1 cellular context compared by ENCODE assay signal in the genomic region with DNA sequence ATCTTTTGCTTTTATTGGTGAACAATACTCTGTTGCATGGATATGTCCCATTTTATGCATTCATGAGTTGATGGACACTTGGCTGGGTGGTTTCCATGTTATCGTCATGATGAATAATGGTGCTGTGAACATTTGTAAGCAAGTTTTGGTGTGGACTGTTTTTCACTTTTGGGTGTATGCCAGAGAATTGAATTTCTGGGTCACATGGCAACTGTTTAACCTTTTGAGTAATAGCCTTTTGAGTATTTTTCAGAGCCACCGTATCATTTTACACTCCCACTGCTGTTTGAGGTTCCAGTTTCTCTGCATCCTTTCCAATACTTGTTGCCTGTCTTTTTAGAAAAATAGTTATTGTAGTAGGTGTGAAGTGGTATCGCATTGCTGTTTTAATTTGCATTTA.
TF ChIP-seq lines count a peak whose summit lies in the region.

No MANE protein-coding gene starts in this region.

TF ChIP-seq in HEK293, 187 proteins besides CTCF, POLR2A, EP300 and RAD21 (continued from another document and continues in another):
- TF ChIP-seq ZBTB11 (tag by site-specific recombination; conservative IDR thresholded peaks at IDR 0.05; ENCODE audit: low read depth) (no peak), ZFHX2 (tag by site-specific recombination; conservative IDR thresholded peaks at IDR 0.05) (peak; percentile 49), BCL11B (tag by site-specific recombination; IDR thresholded peaks at IDR 0.05; ENCODE audit: low read depth) (no peak), ZNF335 (tag by site-specific recombination; conservative IDR thresholded peaks at IDR 0.05) (no peak), ZNF600 (tag by site-specific recombination; IDR thresholded peaks at IDR 0.05) (peak; percentile 59; the same call in 1 of the 2 replicates), ZSCAN4 (tag by site-specific recombination; IDR thresholded peaks at IDR 0.05) (no peak), ZFP41 (tag by site-specific recombination; IDR thresholded peaks at IDR 0.05; ENCODE audit: borderline replicate concordance) (no peak), ZNF174 (tag by site-specific recombination; IDR thresholded peaks at IDR 0.05) (no peak), RBAK (tag by site-specific recombination; IDR thresholded peaks at IDR 0.05) (no peak), ZNF423 (tag by site-specific recombination; IDR thresholded peaks at IDR 0.05) (no peak), ZNF239 (tag by site-specific recombination; IDR thresholded peaks at IDR 0.05) (no peak), ZNF354C (tag by site-specific recombination; IDR thresholded peaks at IDR 0.05; ENCODE audit: borderline replicate concordance, low read depth) (no peak), ZNF561 (tag by site-specific recombination; IDR thresholded peaks at IDR 0.05; ENCODE audit: borderline replicate concordance) (no peak), ZNF530 (tag by site-specific recombination; IDR thresholded peaks at IDR 0.05; ENCODE audit: low read depth) (no peak), YY2 (tag by site-specific recombination; IDR thresholded peaks at IDR 0.05) (no peak), TRIM28 (IDR thresholded peaks at IDR 0.05; ENCODE audit: borderline replicate concordance, low read length) (0 out of 2 replicates have a peak, but pooled peaks have one; percentile 38), ZNF664 (tag by site-specific recombination; IDR thresholded peaks at IDR 0.05) (no peak), ZNF350 (tag by site-specific recombination; IDR thresholded peaks at IDR 0.05) (no peak), HOXA7 (CRISPR knock-in tag; IDR thresholded peaks at IDR 0.05; ENCODE audit: borderline replicate concordance) (no peak), ZNF341 (tag by site-specific recombination; IDR thresholded peaks at IDR 0.05; ENCODE audit: low read depth) (no peak), ZNF571 (tag by site-specific recombination; IDR thresholded peaks at IDR 0.05) (no peak), ZNF2 (tag by site-specific recombination; IDR thresholded peaks at IDR 0.05) (no peak), ZNF692 (tag by site-specific recombination; IDR thresholded peaks at IDR 0.05) (no peak), PRDM4 (tag by site-specific recombination; IDR thresholded peaks at IDR 0.05) (peak; percentile 42; the same call in 1 of the 2 replicates), ZNF404 (tag by site-specific recombination; IDR thresholded peaks at IDR 0.05) (no peak)
- TF ChIP-seq, protein P1, sequence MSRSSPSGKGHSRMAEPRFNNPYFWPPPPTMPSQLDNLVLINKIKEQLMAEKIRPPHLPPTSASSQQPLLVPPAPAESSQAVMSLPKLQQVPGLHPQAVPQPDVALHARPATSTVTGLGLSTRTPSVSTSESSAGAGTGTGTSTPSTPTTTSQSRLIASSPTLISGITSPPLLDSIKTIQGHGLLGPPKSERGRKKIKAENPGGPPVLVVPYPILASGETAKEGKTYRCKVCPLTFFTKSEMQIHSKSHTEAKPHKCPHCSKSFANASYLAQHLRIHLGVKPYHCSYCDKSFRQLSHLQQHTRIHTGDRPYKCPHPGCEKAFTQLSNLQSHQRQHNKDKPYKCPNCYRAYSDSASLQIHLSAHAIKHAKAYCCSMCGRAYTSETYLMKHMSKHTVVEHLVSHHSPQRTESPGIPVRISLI (tag by site-specific recombination; IDR thresholded peaks at IDR 0.05), result no peak
- TF ChIP-seq, protein P2, sequence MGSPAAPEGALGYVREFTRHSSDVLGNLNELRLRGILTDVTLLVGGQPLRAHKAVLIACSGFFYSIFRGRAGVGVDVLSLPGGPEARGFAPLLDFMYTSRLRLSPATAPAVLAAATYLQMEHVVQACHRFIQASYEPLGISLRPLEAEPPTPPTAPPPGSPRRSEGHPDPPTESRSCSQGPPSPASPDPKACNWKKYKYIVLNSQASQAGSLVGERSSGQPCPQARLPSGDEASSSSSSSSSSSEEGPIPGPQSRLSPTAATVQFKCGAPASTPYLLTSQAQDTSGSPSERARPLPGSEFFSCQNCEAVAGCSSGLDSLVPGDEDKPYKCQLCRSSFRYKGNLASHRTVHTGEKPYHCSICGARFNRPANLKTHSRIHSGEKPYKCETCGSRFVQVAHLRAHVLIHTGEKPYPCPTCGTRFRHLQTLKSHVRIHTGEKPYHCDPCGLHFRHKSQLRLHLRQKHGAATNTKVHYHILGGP (tag by site-specific recombination; IDR thresholded peaks at IDR 0.05), result 0 out of 2 replicates have a peak, but pooled peaks have one; percentile 21
- TF ChIP-seq, protein P3, sequence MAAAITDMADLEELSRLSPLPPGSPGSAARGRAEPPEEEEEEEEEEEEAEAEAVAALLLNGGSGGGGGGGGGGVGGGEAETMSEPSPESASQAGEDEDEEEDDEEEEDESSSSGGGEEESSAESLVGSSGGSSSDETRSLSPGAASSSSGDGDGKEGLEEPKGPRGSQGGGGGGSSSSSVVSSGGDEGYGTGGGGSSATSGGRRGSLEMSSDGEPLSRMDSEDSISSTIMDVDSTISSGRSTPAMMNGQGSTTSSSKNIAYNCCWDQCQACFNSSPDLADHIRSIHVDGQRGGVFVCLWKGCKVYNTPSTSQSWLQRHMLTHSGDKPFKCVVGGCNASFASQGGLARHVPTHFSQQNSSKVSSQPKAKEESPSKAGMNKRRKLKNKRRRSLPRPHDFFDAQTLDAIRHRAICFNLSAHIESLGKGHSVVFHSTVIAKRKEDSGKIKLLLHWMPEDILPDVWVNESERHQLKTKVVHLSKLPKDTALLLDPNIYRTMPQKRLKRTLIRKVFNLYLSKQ (tag by site-specific recombination; IDR thresholded peaks at IDR 0.05; ENCODE audit: borderline replicate concordance), result no peak
- TF ChIP-seq, protein P4, sequence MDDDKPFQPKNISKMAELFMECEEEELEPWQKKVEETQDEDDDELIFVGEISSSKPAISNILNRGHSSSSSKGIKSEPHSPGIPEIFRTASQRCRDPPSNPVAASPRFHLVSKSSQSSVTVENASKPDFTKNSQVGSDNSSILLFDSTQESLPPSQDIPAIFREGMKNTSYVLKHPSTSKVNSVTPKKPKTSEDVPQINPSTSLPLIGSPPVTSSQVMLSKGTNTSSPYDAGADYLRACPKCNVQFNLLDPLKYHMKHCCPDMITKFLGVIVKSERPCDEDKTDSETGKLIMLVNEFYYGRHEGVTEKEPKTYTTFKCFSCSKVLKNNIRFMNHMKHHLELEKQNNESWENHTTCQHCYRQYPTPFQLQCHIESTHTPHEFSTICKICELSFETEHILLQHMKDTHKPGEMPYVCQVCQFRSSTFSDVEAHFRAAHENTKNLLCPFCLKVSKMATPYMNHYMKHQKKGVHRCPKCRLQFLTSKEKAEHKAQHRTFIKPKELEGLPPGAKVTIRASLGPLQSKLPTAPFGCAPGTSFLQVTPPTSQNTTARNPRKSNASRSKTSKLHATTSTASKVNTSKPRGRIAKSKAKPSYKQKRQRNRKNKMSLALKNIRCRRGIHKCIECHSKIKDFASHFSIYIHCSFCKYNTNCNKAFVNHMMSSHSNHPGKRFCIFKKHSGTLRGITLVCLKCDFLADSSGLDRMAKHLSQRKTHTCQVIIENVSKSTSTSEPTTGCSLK (tag by site-specific recombination; IDR thresholded peaks at IDR 0.05), result no peak
- TF ChIP-seq, protein P5, sequence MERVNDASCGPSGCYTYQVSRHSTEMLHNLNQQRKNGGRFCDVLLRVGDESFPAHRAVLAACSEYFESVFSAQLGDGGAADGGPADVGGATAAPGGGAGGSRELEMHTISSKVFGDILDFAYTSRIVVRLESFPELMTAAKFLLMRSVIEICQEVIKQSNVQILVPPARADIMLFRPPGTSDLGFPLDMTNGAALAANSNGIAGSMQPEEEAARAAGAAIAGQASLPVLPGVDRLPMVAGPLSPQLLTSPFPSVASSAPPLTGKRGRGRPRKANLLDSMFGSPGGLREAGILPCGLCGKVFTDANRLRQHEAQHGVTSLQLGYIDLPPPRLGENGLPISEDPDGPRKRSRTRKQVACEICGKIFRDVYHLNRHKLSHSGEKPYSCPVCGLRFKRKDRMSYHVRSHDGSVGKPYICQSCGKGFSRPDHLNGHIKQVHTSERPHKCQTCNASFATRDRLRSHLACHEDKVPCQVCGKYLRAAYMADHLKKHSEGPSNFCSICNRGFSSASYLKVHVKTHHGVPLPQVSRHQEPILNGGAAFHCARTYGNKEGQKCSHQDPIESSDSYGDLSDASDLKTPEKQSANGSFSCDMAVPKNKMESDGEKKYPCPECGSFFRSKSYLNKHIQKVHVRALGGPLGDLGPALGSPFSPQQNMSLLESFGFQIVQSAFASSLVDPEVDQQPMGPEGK (tag by site-specific recombination; IDR thresholded peaks at IDR 0.05), result peak; percentile 14; the same call in 1 of the 2 replicates
- TF ChIP-seq, protein P6, sequence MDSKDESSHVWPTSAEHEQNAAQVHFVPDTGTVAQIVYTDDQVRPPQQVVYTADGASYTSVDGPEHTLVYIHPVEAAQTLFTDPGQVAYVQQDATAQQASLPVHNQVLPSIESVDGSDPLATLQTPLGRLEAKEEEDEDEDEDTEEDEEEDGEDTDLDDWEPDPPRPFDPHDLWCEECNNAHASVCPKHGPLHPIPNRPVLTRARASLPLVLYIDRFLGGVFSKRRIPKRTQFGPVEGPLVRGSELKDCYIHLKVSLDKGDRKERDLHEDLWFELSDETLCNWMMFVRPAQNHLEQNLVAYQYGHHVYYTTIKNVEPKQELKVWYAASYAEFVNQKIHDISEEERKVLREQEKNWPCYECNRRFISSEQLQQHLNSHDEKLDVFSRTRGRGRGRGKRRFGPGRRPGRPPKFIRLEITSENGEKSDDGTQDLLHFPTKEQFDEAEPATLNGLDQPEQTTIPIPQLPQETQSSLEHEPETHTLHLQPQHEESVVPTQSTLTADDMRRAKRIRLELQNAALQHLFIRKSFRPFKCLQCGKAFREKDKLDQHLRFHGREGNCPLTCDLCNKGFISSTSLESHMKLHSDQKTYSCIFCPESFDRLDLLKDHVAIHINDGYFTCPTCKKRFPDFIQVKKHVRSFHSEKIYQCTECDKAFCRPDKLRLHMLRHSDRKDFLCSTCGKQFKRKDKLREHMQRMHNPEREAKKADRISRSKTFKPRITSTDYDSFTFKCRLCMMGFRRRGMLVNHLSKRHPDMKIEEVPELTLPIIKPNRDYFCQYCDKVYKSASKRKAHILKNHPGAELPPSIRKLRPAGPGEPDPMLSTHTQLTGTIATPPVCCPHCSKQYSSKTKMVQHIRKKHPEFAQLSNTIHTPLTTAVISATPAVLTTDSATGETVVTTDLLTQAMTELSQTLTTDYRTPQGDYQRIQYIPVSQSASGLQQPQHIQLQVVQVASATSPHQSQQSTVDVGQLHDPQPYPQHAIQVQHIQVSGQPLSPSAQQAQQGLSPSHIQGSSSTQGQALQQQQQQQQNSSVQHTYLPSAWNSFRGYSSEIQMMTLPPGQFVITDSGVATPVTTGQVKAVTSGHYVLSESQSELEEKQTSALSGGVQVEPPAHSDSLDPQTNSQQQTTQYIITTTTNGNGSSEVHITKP (tag by site-specific recombination; IDR thresholded peaks at IDR 0.05), result peak; percentile 28; the same call in 1 of the 2 replicates
